20 cellular contexts compared by ENCODE assay signal in the genomic region with DNA sequence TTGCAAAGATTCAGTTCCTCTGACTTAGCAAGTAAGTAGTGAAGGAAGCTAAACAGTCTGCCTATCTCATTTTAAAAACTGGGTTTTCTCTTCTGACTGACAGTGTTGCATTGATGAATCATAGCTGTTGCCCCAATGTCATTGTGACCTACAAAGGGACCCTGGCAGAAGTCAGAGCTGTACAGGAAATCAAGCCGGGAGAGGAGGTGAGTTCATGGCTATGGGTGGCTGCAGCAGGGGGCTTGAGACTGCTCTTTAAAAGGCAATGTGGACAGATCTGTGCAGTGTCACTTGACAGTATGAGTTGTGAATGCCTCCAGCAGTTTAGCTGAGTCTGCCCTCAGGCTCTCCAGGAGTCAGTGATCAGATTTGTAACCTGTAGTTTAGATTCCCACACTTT. TPM values are rescaled to one million over a fixed set of nuclear protein-coding genes. Genes with fewer than 3 reads are reported as not detected.
DNase-seq lines count a peak whose midpoint lies in the region; ATAC-seq lines count a peak whose summit lies in the region.
"Had no signal": no experiment of that assay in that cellular context is flagged by ENCODE, and none has a peak within 500 bp of the region (broad histone marks: within the 10 kb centered on the region; RNA-seq: fewer than 3 reads in every experiment).

No MANE protein-coding gene starts in this region.

- H3K4me3 Mint-ChIP-seq in activated T-cell treated with anti-CD3 and anti-CD28 coated beads, Interleukin-2, amount 50 U/mL, for 72 hours, result no peak overlapping the region
- no peak overlapping the region for H3K4me3 Mint-ChIP-seq in activated T-cell treated with anti-CD3 and anti-CD28 coated beads, Interleukin-2, amount 50 U/mL, for 4 hours
- H3K4me3 Mint-ChIP-seq in activated T-helper 17 cell treated with anti-CD3 and anti-CD28 coated beads, Interleukin-2, amount 50 U/mL, for 72 hours, result no peak overlapping the region
- H3K4me3 Mint-ChIP-seq: CD4-positive, CD25-positive, alpha-beta regulatory T cell; stimulated activated naive B cell treated with anti-CD40 and anti-IgM and Interleukin-4, amounts not matched to agents 10 μg/mL and 1 μg/mL and 100 μg/mL, for 72 hours had no signal

- H4K91ac ChIP-seq in mesenchymal stem cell (ENCODE audit: low read length), result no peak overlapping the region

- no peaks in the 10 kb centered on the region for H3K36me3 Mint-ChIP-seq in activated T-cell treated with anti-CD3 and anti-CD28 coated beads, Interleukin-2, amount 50 U/mL, for 72 hours (ENCODE audit: insufficient read depth in 2 of 2)
- H3K36me3 Mint-ChIP-seq in activated T-cell treated with anti-CD3 and anti-CD28 coated beads, Interleukin-2, amount 50 U/mL, for 4 hours (ENCODE audit: insufficient read depth), result peaks cover 11% of the 10 kb centered on the region
- peaks cover 55% of the 10 kb centered on the region for H3K36me3 Mint-ChIP-seq in activated T-helper 17 cell treated with anti-CD3 and anti-CD28 coated beads, Interleukin-2, amount 50 U/mL, for 72 hours (ENCODE audit: low read depth)

- no peak overlapping the region for H3K4me2 ChIP-seq in mesenchymal stem cell (ENCODE audit: low read length, poor library complexity, severe bottlenecking)

- ATAC-seq in activated T-cell treated with anti-CD3 and anti-CD28 coated beads, Interleukin-2, amount 50 U/mL, for 72 hours (replicated peaks in 1 of 2), result peak in 1 of 2 donors; percentile 69
- ATAC-seq in activated T-cell treated with anti-CD3 and anti-CD28 coated beads, Interleukin-2, amount 50 U/mL, for 4 hours, result no peak
- ATAC-seq in activated T-helper 17 cell treated with anti-CD3 and anti-CD28 coated beads, Interleukin-2, amount 50 U/mL, for 72 hours (replicated peaks), result peak; percentile 42
- no peak for ATAC-seq in GM19395 (IDR thresholded peaks at IDR 0.05; ENCODE audit: unreplicated experiment)
- ATAC-seq in GM21515 (IDR thresholded peaks at IDR 0.05; ENCODE audit: unreplicated experiment), result no peak
- ATAC-seq: pancreas; stimulated activated naive B cell treated with anti-CD40 and anti-IgM and Interleukin-4, amounts not matched to agents 10 μg/mL and 1 μg/mL and 100 μg/mL, for 72 hours had no signal

- H3K23ac ChIP-seq in mesenchymal stem cell (ENCODE audit: low read length in 2 of 2), result no peak overlapping the region

- H3K79me1 ChIP-seq in mesenchymal stem cell (replicated peaks; ENCODE audit: low read length, poor library complexity, severe bottlenecking), result no peaks in the 10 kb centered on the region

- peak in 1 of 2 donors; percentile 30 for DNase-seq in activated T-cell treated with anti-CD3 and anti-CD28 coated beads, Interleukin-2, amount 50 U/mL, for 72 hours
- DNase-seq in activated T-cell treated with anti-CD3 and anti-CD28 coated beads, Interleukin-2, amount 50 U/mL, for 4 hours, result no peak
- DNase-seq in M059J (ENCODE audit: low read depth) (peak; percentile 19), mesenchymal stem cell (peak; percentile 11), NCI-H1092 treated with DMSO at 0.1 percent for 48 hours (lab: John Stamatoyannopoulos, UW) (no peak)
- DNase-seq: activated effector memory CD4-positive, alpha-beta T cell treated with Interleukin-2 at 50 U/mL for 16 hours; aorta; CD4-positive, CD25-positive, alpha-beta regulatory T cell; DMS79 treated with DMSO at 0.1 percent for 48 hours; HCEC 1CT; MM.1S; NCI-H1930; pancreas; sigmoid colon; stimulated activated naive B cell treated with anti-CD40 and anti-IgM and Interleukin-4, amounts not matched to agents 10 μg/mL and 1 μg/mL and 100 μg/mL, for 72 hours had no signal

- H4K8ac ChIP-seq in mesenchymal stem cell (ENCODE audit: low read length), result no peak overlapping the region

- H2BK12ac ChIP-seq in mesenchymal stem cell (ENCODE audit: low read length in 2 of 2), result no peak overlapping the region

- H3K9me3 Mint-ChIP-seq in activated T-cell treated with anti-CD3 and anti-CD28 coated beads, Interleukin-2, amount 50 U/mL, for 72 hours, result no peaks in the 10 kb centered on the region
- H3K9me3 Mint-ChIP-seq in activated T-cell treated with anti-CD3 and anti-CD28 coated beads, Interleukin-2, amount 50 U/mL, for 4 hours, result no peaks in the 10 kb centered on the region
- H3K9me3 Mint-ChIP-seq in activated T-helper 17 cell treated with anti-CD3 and anti-CD28 coated beads, Interleukin-2, amount 50 U/mL, for 72 hours, result no peaks in the 10 kb centered on the region
- H3K9me3 Mint-ChIP-seq: CD4-positive, CD25-positive, alpha-beta regulatory T cell; IgD-negative memory B cell; stimulated activated naive B cell treated with anti-CD40 and anti-IgM and Interleukin-4, amounts not matched to agents 10 μg/mL and 1 μg/mL and 100 μg/mL, for 72 hours had no signal

- H3K4me1 Mint-ChIP-seq in activated T-cell treated with anti-CD3 and anti-CD28 coated beads, Interleukin-2, amount 50 U/mL, for 72 hours (ENCODE audit: low read depth), result peaks cover 6% of the 10 kb centered on the region
- H3K4me1 Mint-ChIP-seq in activated T-cell treated with anti-CD3 and anti-CD28 coated beads, Interleukin-2, amount 50 U/mL, for 4 hours (ENCODE audit: low read depth), result peaks cover 3% of the 10 kb centered on the region
- no peaks in the 10 kb centered on the region for H3K4me1 Mint-ChIP-seq in activated T-helper 17 cell treated with anti-CD3 and anti-CD28 coated beads, Interleukin-2, amount 50 U/mL, for 72 hours

- H3K18ac ChIP-seq in mesenchymal stem cell (ENCODE audit: low read depth in 1 of 2, low read length in 2 of 2), result no peak overlapping the region

- H3K4me3 ChIP-seq in mesenchymal stem cell (ENCODE audit: insufficient read depth in 1 of 2, low read depth in 1 of 2, low read length in 2 of 2), result no peak overlapping the region
- H3K4me3 ChIP-seq: lung, pancreas, sigmoid colon had no signal

- no peak overlapping the region for H3K27ac ChIP-seq in mesenchymal stem cell (ENCODE audit: low read length, poor library complexity, severe bottlenecking)
- H3K27ac ChIP-seq: pancreas, sigmoid colon had no signal

- no peaks in the 10 kb centered on the region for H3K27me3 ChIP-seq in mesenchymal stem cell (ENCODE audit: control insufficient read depth in 1 of 2, insufficient read depth in 1 of 2, low read length in 2 of 2)
- H3K27me3 ChIP-seq: pancreas, sigmoid colon had no signal

- no peaks in the 10 kb centered on the region for H3K27me3 Mint-ChIP-seq in activated T-cell treated with anti-CD3 and anti-CD28 coated beads, Interleukin-2, amount 50 U/mL, for 72 hours (ENCODE audit: low read depth)
- no peaks in the 10 kb centered on the region for H3K27me3 Mint-ChIP-seq in activated T-cell treated with anti-CD3 and anti-CD28 coated beads, Interleukin-2, amount 50 U/mL, for 4 hours (ENCODE audit: low read depth)
- no peaks in the 10 kb centered on the region for H3K27me3 Mint-ChIP-seq in activated T-helper 17 cell treated with anti-CD3 and anti-CD28 coated beads, Interleukin-2, amount 50 U/mL, for 72 hours
- H3K27me3 Mint-ChIP-seq: CD4-positive, CD25-positive, alpha-beta regulatory T cell; IgD-negative memory B cell; stimulated activated naive B cell treated with anti-CD40 and anti-IgM and Interleukin-4, amounts not matched to agents 10 μg/mL and 1 μg/mL and 100 μg/mL, for 72 hours had no signal

- 3% methylated on average over 1 of the region's 1 CpG for WGBS in mesenchymal stem cell

- H2BK5ac ChIP-seq in mesenchymal stem cell (ENCODE audit: low read depth, low read length, poor library complexity, severe bottlenecking), result no peak overlapping the region

- no peak overlapping the region for H2BK15ac ChIP-seq in mesenchymal stem cell (ENCODE audit: low read depth, poor library complexity, severe bottlenecking)

- H3K4ac ChIP-seq in mesenchymal stem cell (ENCODE audit: low read depth in 1 of 2, low read length in 2 of 2), result no peak overlapping the region

- peaks cover 4% of the 10 kb centered on the region for H3K4me1 ChIP-seq in mesenchymal stem cell (ENCODE audit: control insufficient read depth, insufficient read depth, low read depth, low read length)
- H3K4me1 ChIP-seq: pancreas, sigmoid colon had no signal

- H2BK120ac ChIP-seq in mesenchymal stem cell (ENCODE audit: low read depth, low read length), result no peak overlapping the region

- no peak overlapping the region for H3K14ac ChIP-seq in mesenchymal stem cell (ENCODE audit: low read length in 2 of 2)

- no peak overlapping the region for H2AK5ac ChIP-seq in mesenchymal stem cell (ENCODE audit: low read length, severe bottlenecking)

- H3K27ac Mint-ChIP-seq in activated T-cell treated with anti-CD3 and anti-CD28 coated beads, Interleukin-2, amount 50 U/mL, for 72 hours, result peak overlapping the region; percentile 24
- H3K27ac Mint-ChIP-seq in activated T-helper 17 cell treated with anti-CD3 and anti-CD28 coated beads, Interleukin-2, amount 50 U/mL, for 72 hours, result no peak overlapping the region
- H3K27ac Mint-ChIP-seq: stimulated activated naive B cell treated with anti-CD40 and anti-IgM and Interleukin-4, amounts not matched to agents 10 μg/mL and 1 μg/mL and 100 μg/mL, for 72 hours had no signal

- peaks cover 19 to 21% of the 10 kb centered on the region in 2 experiments for H3K36me3 ChIP-seq in mesenchymal stem cell (ENCODE audit: control insufficient read depth in 1 of 2, insufficient read depth in 2 of 2, low read depth in 1 of 2, low read length in 2 of 2)
- H3K36me3 ChIP-seq: pancreas had no signal

- H3K9me3 ChIP-seq in mesenchymal stem cell (ENCODE audit: control insufficient read depth, low read length), result no peaks in the 10 kb centered on the region
- H3K9me3 ChIP-seq: pancreas, sigmoid colon had no signal

- H2AFZ ChIP-seq in mesenchymal stem cell (ENCODE audit: low read depth, low read length), result no peak overlapping the region

- H3K9ac ChIP-seq in mesenchymal stem cell (ENCODE audit: low read length), result no peak overlapping the region

RNA-seq across cellular contexts. Expression of gene SMYD2, which starts 46.6 kb away (rescaled TPM):
- 10 to 100 TPM; 28.6 to 34.5 TPM for total RNA-seq in activated T-cell treated with anti-CD3 and anti-CD28 coated beads, Interleukin-2, amount 50 U/mL, for 72 hours
- total RNA-seq in activated T-cell treated with anti-CD3 and anti-CD28 coated beads, Interleukin-2, amount 50 U/mL, for 4 hours, result 10 to 100 TPM; 15.6 to 21.9 (median 18.4) TPM
- 70.9 and 78.8 TPM in 2 replicates for total RNA-seq in M059J (2014; rRNA removed; shearing (Covaris generic))
- 10 to 100 TPM; 35.2 to 50.9 TPM for total RNA-seq in activated T-helper 17 cell treated with anti-CD3 and anti-CD28 coated beads, Interleukin-2, amount 50 U/mL, for 72 hours
- 26.9 TPM for polyA plus RNA-seq in mesenchymal stem cell (2013, experiment 1 of 2)
- 27.4 TPM for polyA plus RNA-seq in mesenchymal stem cell (2013, experiment 2 of 2)

Comparison
In these comparisons a context has a peak if more than half of its experiments do, and no peak if none do; other contexts are left out.
1. DNase-seq: peak in M059J (single experiment) and mesenchymal stem cell (single experiment); none in activated T-cell treated with anti-CD3 and anti-CD28 coated beads, Interleukin-2, amount 50 U/mL, for 4 hours (single experiment) and NCI-H1092 treated with DMSO at 0.1 percent for 48 hours (single experiment).